In the genomic region with DNA sequence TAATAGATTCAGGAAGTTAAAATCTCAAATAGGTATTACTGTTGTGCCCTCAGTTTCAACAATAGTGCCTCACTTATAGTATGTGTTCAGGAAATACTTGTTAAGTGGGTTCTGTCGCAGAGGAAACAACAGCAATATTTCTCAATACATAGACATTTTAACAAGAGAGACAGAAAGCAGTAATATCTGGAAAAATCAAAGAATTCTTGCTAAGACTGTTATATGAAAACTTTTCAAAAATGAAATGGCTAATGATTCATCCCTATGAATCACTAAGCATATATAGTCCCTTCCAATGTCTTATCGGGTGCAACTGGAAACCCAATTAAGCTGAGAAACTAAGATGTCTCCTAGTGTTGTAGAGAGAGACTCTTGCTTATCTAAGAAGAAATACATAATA, we compare ENCODE assay signal across 21 cellular contexts.
DNase-seq lines count a peak whose midpoint lies in the region; ATAC-seq, FAIRE-seq and TF ChIP-seq lines count a peak whose summit lies in the region.
"Had no signal": no experiment of that assay in that cellular context is flagged by ENCODE, and none has a peak within 500 bp of the region (broad histone marks: within the 10 kb centered on the region; RNA-seq: fewer than 3 reads in every experiment).

No MANE protein-coding gene starts in this region.

- ATAC-seq in PC-3 (no peak; the same call in 1 of the 2 replicates), foreskin keratinocyte (peak; percentile 24)
- ATAC-seq: GM23338, HCT116, K562 had no signal

- no peaks in the 10 kb centered on the region for H3K36me3 ChIP-seq in PC-3 (ENCODE audit: low read depth, low read length)
- H3K36me3 ChIP-seq: Peyer's patch had no signal

- BruUV-seq in PC-3 (replicated peaks; lab: Mats Ljungman, UMichigan), result no TSS peak

- DNase-seq in AG09309 (ENCODE audit: low read depth) (peak; percentile 4), H54 (ENCODE audit: insufficient read length, low spot score) (no peak), PC-3 (peak; percentile 55), foreskin keratinocyte (peak in 1 of 2 donors; percentile 17), head of caudate nucleus (no peak), NCI-H1694 treated with DMSO at 0.1 percent for 48 hours (lab: John Stamatoyannopoulos, UW) (no peak), NCI-H1105 treated with DMSO at 0.1 percent for 48 hours (lab: John Stamatoyannopoulos, UW) (no peak)
- DNase-seq: DMS53; NCI-H1092 treated with DMSO at 0.1 percent for 48 hours; NCI-H146; NCI-H2029 treated with DMSO at 0.1 percent for 48 hours; NCI-H524; NCI-H774; NK-92 treated with Interleukin-12 subunit alpha and Interleukin-12 subunit beta, amount 100 ng/mL, for 24 hours; Peyer's patch; Right ventricle myocardium superior had no signal

- intact Hi-C loops in PC-3 (cut with micrococcal nuclease), result no loop called here
- intact Hi-C loops in head of caudate nucleus (cut with DNase I), result no loop called here

- no peaks in the 10 kb centered on the region for H3F3A ChIP-seq in PC-3 (ENCODE audit: low read length, unreplicated experiment)

- H2AFZ ChIP-seq in PC-3 (ENCODE audit: low read length), result no peak overlapping the region
- H2AFZ ChIP-seq: GM23338 had no signal

- POLR2A ChIA-PET in PC-3 (lab: Charles Lee; ENCODE audit: unreplicated experiment), result no interaction called here

- H3K4me1 ChIP-seq in PC-3 (ENCODE audit: insufficient read depth, low read length), result peaks cover 11% of the 10 kb centered on the region
- H3K4me1 ChIP-seq in foreskin keratinocyte, result no peaks in the 10 kb centered on the region
- H3K4me1 ChIP-seq: Peyer's patch had no signal

- H3K27ac ChIP-seq in PC-3 (ENCODE audit: low read length) (no peak overlapping the region), foreskin keratinocyte (no peak overlapping the region)
- H3K27ac ChIP-seq: Peyer's patch had no signal

- CTCF ChIA-PET in PC-3 (lab: Charles Lee), result no interaction called here

- H3K4me2 ChIP-seq in PC-3 (ENCODE audit: low read length), result peak overlapping the region; percentile 5; the same call in 1 of the 2 replicates
- H3K4me2 ChIP-seq: GM23338 had no signal

- no peak for TF ChIP-seq POLR2A in H54 (IDR thresholded peaks at IDR 0.05; ENCODE audit: low read depth, low read length)

- H3K4me3 ChIP-seq in AG09309 (ENCODE audit: control insufficient read depth, low read depth, low read length), result no peak overlapping the region
- H3K4me3 ChIP-seq in PC-3 (ENCODE audit: low read length), result no peak overlapping the region
- H3K4me3 ChIP-seq: GM23338, K562, Peyer's patch had no signal

- 0 out of 2 replicates have a peak, but pooled peaks cover 3% of the 10 kb centered on the region for H3K9me2 ChIP-seq in PC-3 (replicated peaks; ENCODE audit: low read length)

- TF ChIP-seq CTCF in AG09309 (IDR thresholded peaks at IDR 0.05; ENCODE audit: control insufficient read depth, insufficient read depth, low read depth, low read length, missing control alignments) (no peak), PC-3 (conservative IDR thresholded peaks at IDR 0.05; ENCODE audit: low read depth, low read length) (no peak), foreskin keratinocyte (conservative IDR thresholded peaks at IDR 0.05) (no peak)

- no peak overlapping the region for H3K9ac ChIP-seq in PC-3 (ENCODE audit: low read length)

- peaks cover 4% of the 10 kb centered on the region; the same call in 1 of the 2 replicates for H3K27me3 ChIP-seq in PC-3 (ENCODE audit: low read length)
- no peaks in the 10 kb centered on the region for H3K27me3 ChIP-seq in foreskin keratinocyte
- H3K27me3 ChIP-seq: Peyer's patch had no signal

- peak; percentile 38 for FAIRE-seq in H54 (lab: Jason Lieb, UNC)
- FAIRE-seq: D721Med, GM12892, K562 had no signal

- no peaks in the 10 kb centered on the region for H3K79me2 ChIP-seq in PC-3 (ENCODE audit: low read length)

- no peaks in the 10 kb centered on the region for H3K9me3 ChIP-seq in PC-3 (ENCODE audit: low read length)
- H3K9me3 ChIP-seq: Peyer's patch had no signal

- no peaks in the 10 kb centered on the region for H4K20me1 ChIP-seq in PC-3 (ENCODE audit: low read length)

Comparison
In these comparisons a context has a peak if more than half of its experiments do, and no peak if none do; other contexts are left out.
1. DNase-seq: peak in AG09309 (single experiment) and PC-3 (single experiment); none in H54 (single experiment), head of caudate nucleus (0 of 42), NCI-H1694 treated with DMSO at 0.1 percent for 48 hours (single experiment) and NCI-H1105 treated with DMSO at 0.1 percent for 48 hours (single experiment).